1 cellular context compared by ENCODE assay signal in genomic region chr12:45215419-45216296, GRCh38.
A peak's percentile ranks its signal among the peaks of the same experiment; 100 is the strongest.
TF ChIP-seq lines count a peak whose summit lies in the region.

A gene with protein sequence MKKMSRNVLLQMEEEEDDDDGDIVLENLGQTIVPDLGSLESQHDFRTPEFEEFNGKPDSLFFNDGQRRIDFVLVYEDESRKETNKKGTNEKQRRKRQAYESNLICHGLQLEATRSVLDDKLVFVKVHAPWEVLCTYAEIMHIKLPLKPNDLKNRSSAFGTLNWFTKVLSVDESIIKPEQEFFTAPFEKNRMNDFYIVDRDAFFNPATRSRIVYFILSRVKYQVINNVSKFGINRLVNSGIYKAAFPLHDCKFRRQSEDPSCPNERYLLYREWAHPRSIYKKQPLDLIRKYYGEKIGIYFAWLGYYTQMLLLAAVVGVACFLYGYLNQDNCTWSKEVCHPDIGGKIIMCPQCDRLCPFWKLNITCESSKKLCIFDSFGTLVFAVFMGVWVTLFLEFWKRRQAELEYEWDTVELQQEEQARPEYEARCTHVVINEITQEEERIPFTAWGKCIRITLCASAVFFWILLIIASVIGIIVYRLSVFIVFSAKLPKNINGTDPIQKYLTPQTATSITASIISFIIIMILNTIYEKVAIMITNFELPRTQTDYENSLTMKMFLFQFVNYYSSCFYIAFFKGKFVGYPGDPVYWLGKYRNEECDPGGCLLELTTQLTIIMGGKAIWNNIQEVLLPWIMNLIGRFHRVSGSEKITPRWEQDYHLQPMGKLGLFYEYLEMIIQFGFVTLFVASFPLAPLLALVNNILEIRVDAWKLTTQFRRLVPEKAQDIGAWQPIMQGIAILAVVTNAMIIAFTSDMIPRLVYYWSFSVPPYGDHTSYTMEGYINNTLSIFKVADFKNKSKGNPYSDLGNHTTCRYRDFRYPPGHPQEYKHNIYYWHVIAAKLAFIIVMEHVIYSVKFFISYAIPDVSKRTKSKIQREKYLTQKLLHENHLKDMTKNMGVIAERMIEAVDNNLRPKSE (plus strand): TSS chr12:45216095. CDS start chr12:45216322, 227 bp downstream.

TF ChIP-seq in HEK293, 187 proteins besides CTCF, POLR2A, EP300 and RAD21 (continued from another document):
- TF ChIP-seq, protein P1, sequence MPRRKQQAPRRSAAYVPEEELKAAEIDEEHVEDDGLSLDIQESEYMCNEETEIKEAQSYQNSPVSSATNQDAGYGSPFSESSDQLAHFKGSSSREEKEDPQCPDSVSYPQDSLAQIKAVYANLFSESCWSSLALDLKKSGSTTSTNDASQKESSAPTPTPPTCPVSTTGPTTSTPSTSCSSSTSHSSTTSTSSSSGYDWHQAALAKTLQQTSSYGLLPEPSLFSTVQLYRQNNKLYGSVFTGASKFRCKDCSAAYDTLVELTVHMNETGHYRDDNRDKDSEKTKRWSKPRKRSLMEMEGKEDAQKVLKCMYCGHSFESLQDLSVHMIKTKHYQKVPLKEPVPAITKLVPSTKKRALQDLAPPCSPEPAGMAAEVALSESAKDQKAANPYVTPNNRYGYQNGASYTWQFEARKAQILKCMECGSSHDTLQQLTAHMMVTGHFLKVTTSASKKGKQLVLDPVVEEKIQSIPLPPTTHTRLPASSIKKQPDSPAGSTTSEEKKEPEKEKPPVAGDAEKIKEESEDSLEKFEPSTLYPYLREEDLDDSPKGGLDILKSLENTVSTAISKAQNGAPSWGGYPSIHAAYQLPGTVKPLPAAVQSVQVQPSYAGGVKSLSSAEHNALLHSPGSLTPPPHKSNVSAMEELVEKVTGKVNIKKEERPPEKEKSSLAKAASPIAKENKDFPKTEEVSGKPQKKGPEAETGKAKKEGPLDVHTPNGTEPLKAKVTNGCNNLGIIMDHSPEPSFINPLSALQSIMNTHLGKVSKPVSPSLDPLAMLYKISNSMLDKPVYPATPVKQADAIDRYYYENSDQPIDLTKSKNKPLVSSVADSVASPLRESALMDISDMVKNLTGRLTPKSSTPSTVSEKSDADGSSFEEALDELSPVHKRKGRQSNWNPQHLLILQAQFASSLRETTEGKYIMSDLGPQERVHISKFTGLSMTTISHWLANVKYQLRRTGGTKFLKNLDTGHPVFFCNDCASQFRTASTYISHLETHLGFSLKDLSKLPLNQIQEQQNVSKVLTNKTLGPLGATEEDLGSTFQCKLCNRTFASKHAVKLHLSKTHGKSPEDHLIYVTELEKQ (tag by site-specific recombination; IDR thresholded peaks at IDR 0.05; ENCODE audit: borderline replicate concordance): no peak; the same call in 1 of the 2 replicates
- TF ChIP-seq ZEB2 (tag by site-specific recombination; IDR thresholded peaks at IDR 0.05) (peak; percentile 89), BCL11B (tag by site-specific recombination; IDR thresholded peaks at IDR 0.05; ENCODE audit: low read depth) (no peak), ZNF148 (tag by site-specific recombination; IDR thresholded peaks at IDR 0.05; ENCODE audit: borderline replicate concordance) (no peak), ZNF510 (tag by site-specific recombination; IDR thresholded peaks at IDR 0.05; ENCODE audit: insufficient replicate concordance) (no peak), OSR2 (tag by site-specific recombination; IDR thresholded peaks at IDR 0.05) (peak; percentile 76), KLF1 (tag by site-specific recombination; IDR thresholded peaks at IDR 0.05) (peak; percentile 84; the same call in 1 of the 2 replicates), ZNF416 (tag by site-specific recombination; IDR thresholded peaks at IDR 0.05) (no peak), ZNF768 (tag by site-specific recombination; IDR thresholded peaks at IDR 0.05) (no peak)
